Comparison of ENCODE assay signal across 11 cellular contexts in genomic region chr19:38974599-38975213, GRCh38. TPM values are rescaled to one million over a fixed set of nuclear protein-coding genes. Genes with fewer than 3 reads are reported as not detected.
DNase-seq lines count a peak whose midpoint lies in the region; ATAC-seq, FAIRE-seq and TF ChIP-seq lines count a peak whose summit lies in the region.
"Had no signal": no experiment of that assay in that cellular context is flagged by ENCODE, and none has a peak within 500 bp of the region (broad histone marks: within the 10 kb centered on the region; RNA-seq: fewer than 3 reads in every experiment).

No MANE protein-coding gene starts in this region.

- TF ChIP-seq CTCF in A549 (IDR thresholded peaks at IDR 0.05) (no peak; the same call in 2 of the 3 replicates), endodermal cell (conservative IDR thresholded peaks at IDR 0.05) (peak; percentile 14)

- WGBS in A549 (ENCODE audit: missing lambda C conversion rate): 4% methylated on average over 19 of the region's 19 CpGs
- 35 to 47% methylated on average over 14 to 17 of the region's 19 CpGs for WGBS in endodermal cell (ENCODE audit: insufficient coverage in 1 of 2, insufficient read length in 1 of 2), 2 experiments

- no peaks in the 10 kb centered on the region for H3K9me3 ChIP-seq in A549
- H3K9me3 ChIP-seq in endodermal cell (ENCODE audit: control insufficient read depth, low read length): peaks cover 2% of the 10 kb centered on the region

- H3K27me3 ChIP-seq in endodermal cell (ENCODE audit: control insufficient read depth, insufficient read depth, low read length, poor library complexity, severe bottlenecking): no peaks in the 10 kb centered on the region

- H3K27ac Mint-ChIP-seq in endodermal cell: peak overlapping the region; percentile 78
- peak overlapping the region in 1 of 10 donors; percentile 56 for H3K27ac Mint-ChIP-seq in naive thymus-derived CD8-positive, alpha-beta T cell

- CTCF ChIA-PET in A549 (lab: Yijun Ruan, JAX): interaction anchor here (0.9 to 12.4 kb wide), 17 partner anchors 11 to 403 kb away, joined by 3 to 344 read pairs (median 14); partner anchors contain the start of genes FBXO27, GMFG, MRPS12 and SARS2

- peak overlapping the region; percentile 91 to 94 for H3K27ac ChIP-seq in A549
- no peak overlapping the region for H3K27ac ChIP-seq in endodermal cell (ENCODE audit: low read depth, low read length)

- POLR2A ChIA-PET in A549 (lab: Yijun Ruan, JAX): interaction anchor here (1.4 to 2.9 kb wide), 5 partner anchors 8 to 461 kb away, joined by 3 to 21 read pairs (median 5); partner anchors contain the start of genes MRPS12, RPS16 and SARS2
- POLR2A ChIA-PET in naive thymus-derived CD8-positive, alpha-beta T cell (lab: Charles Lee): no interaction called here

- ATAC-seq in A549 (peak in 1 of 2 experiments; percentile 15; a peak in 3 of 6 replicates), HG03280 (IDR thresholded peaks at IDR 0.05; ENCODE audit: unreplicated experiment) (no peak)
- no peak for ATAC-seq in naive thymus-derived CD8-positive, alpha-beta T cell
- ATAC-seq: stimulated activated naive CD8-positive, alpha-beta T cell treated with anti-CD3 and anti-CD28 coated beads, Interleukin-15, amount 100 ng/mL, for 72 hours had no signal

- H3K4me3 ChIP-seq in A549 (peak overlapping the region; percentile 51), endodermal cell (ENCODE audit: low read length) (peak overlapping the region; percentile 82)

- FAIRE-seq in A549 (lab: Jason Lieb, UNC): peak; percentile 88

- TF ChIP-seq EP300 in A549 (IDR thresholded peaks at IDR 0.05): no peak

- peaks cover under 1% of the 10 kb centered on the region for H3K9me3 Mint-ChIP-seq in endodermal cell
- no peaks in the 10 kb centered on the region for H3K9me3 Mint-ChIP-seq in naive thymus-derived CD8-positive, alpha-beta T cell
- H3K9me3 Mint-ChIP-seq: stimulated activated naive CD8-positive, alpha-beta T cell treated with anti-CD3 and anti-CD28 coated beads, Interleukin-15, amount 100 ng/mL, for 72 hours had no signal

- peak overlapping the region; percentile 92 for H3K4me2 ChIP-seq in A549

- DNase-seq in A549 (ENCODE audit: low read depth in 1 of 2, low spot score in 1 of 2) (peak in 1 of 2 experiments; percentile 60), NCI-H2227 treated with DMSO at 0.1 percent for 48 hours (lab: John Stamatoyannopoulos, UW) (peak; percentile 91), endodermal cell (no peak), NCI-H2029 treated with DMSO at 0.1 percent for 48 hours (lab: John Stamatoyannopoulos, UW) (no peak)
- no peak for DNase-seq in naive thymus-derived CD8-positive, alpha-beta T cell
- no peak for DNase-seq in stimulated activated CD4-positive, alpha-beta T cell treated with anti-CD3 and anti-CD28 coated beads, Interleukin-1b, Interleukin-23, amount 100 ng/mL, for 48 hours
- no peak for DNase-seq in stimulated activated CD4-positive, alpha-beta T cell treated with anti-CD3 and anti-CD28 coated beads, Interleukin-4, amount 100 ng/mL, for 24 hours
- DNase-seq: DMS53; NCI-H187 treated with DMSO at 0.1 percent for 48 hours; stimulated activated naive CD8-positive, alpha-beta T cell treated with anti-CD3 and anti-CD28 coated beads, Interleukin-15, amount 100 ng/mL, for 72 hours had no signal

- peaks cover 7% of the 10 kb centered on the region for H3K36me3 ChIP-seq in endodermal cell (ENCODE audit: control insufficient read depth, insufficient read depth, low read length)

- H3K27me3 Mint-ChIP-seq in endodermal cell (ENCODE audit: insufficient read depth): no peaks in the 10 kb centered on the region
- H3K27me3 Mint-ChIP-seq in naive thymus-derived CD8-positive, alpha-beta T cell: peaks cover 24 to 44% (median 31%) of the 10 kb centered on the region in 5 donors

- peak overlapping the region; percentile 79 for H3K4me3 Mint-ChIP-seq in endodermal cell
- peak overlapping the region in 8 of 10 donors; percentile 28 to 71 (median 55) for H3K4me3 Mint-ChIP-seq in naive thymus-derived CD8-positive, alpha-beta T cell

- peaks cover 21% of the 10 kb centered on the region for H3K36me3 Mint-ChIP-seq in endodermal cell (ENCODE audit: low read depth)
- H3K36me3 Mint-ChIP-seq in naive thymus-derived CD8-positive, alpha-beta T cell: peaks cover 0 to 5% (median 0%) of the 10 kb centered on the region in 3 donors

- H3K4me1 ChIP-seq in A549: peaks cover 53% of the 10 kb centered on the region
- H3K4me1 ChIP-seq in endodermal cell (ENCODE audit: control insufficient read depth, insufficient read depth, low read length): no peaks in the 10 kb centered on the region

- TF ChIP-seq POLR2A in A549 (IDR thresholded peaks at IDR 0.05; ENCODE audit: low read length): no peak

- H3K4me1 Mint-ChIP-seq in endodermal cell: peaks cover 16% of the 10 kb centered on the region
- peaks cover 7 to 18% (median 12%) of the 10 kb centered on the region in 4 donors for H3K4me1 Mint-ChIP-seq in naive thymus-derived CD8-positive, alpha-beta T cell

- no peak for TF ChIP-seq RAD21 in A549 (conservative IDR thresholded peaks at IDR 0.05 in 1 of 2, IDR thresholded peaks at IDR 0.05 in 1 of 2)

- peak overlapping the region; percentile 45 for H3K9ac ChIP-seq in endodermal cell (ENCODE audit: extremely low read depth, low read length, poor library complexity, severe bottlenecking)

TF ChIP-seq in A549, 52 proteins besides CTCF, POLR2A, EP300 and RAD21 (continues in another document):
- no peak for TF ChIP-seq CBX8 (IDR thresholded peaks at IDR 0.05)
- TF ChIP-seq ELK1 (IDR thresholded peaks at IDR 0.05; ENCODE audit: low read depth, low read length): no peak
- peak in 1 of 2 experiments; percentile 19; a peak in 1 of 4 replicates for TF ChIP-seq CEBPB (IDR thresholded peaks at IDR 0.05)

RNA-seq across cellular contexts. Expression of gene FBXO17, which starts 0.8 kb away (rescaled TPM):
- polyA plus RNA-seq in A549 (2011; rRNA removed) (68.1 and 73.1 TPM in 2 replicates), A549 (2017; fragmentation: RNase III; extraction: RNeasy Plus Mini Kit Qiagen cat#74134 plus additional on column Dnase treatment) (98.5 to 112 TPM (median 111 TPM) in 3 replicates)
- polyA plus RNA-seq in A549 (2012; cell fraction: cytosol; rRNA removed): 110 and 145 TPM in 2 replicates
- polyA plus RNA-seq in A549 (2012; cell fraction: nucleus; rRNA removed): 217 and 308 TPM in 2 replicates
- 45.7 and 49.4 TPM in 2 replicates for polyA minus RNA-seq in A549 (2011; rRNA and poly(A)+ RNA removed)
- 10 to 100 TPM; 21.2 to 40.3 TPM for total RNA-seq in endodermal cell
- 20.8 TPM for polyA plus RNA-seq in endodermal cell (2013, experiment 1 of 2)
- 17.9 TPM for polyA plus RNA-seq in endodermal cell (2013, experiment 2 of 2)
- total RNA-seq in naive thymus-derived CD8-positive, alpha-beta T cell: not detected
- not detected for polyA plus RNA-seq in naive thymus-derived CD8-positive, alpha-beta T cell

RNA-seq across cellular contexts. Expression of gene MRPS12, which starts 44.0 kb away (rescaled TPM):
- polyA plus RNA-seq in A549 (2011; rRNA removed): 92.8 and 104 TPM in 2 replicates
- 418 and 524 TPM in 2 replicates for polyA plus RNA-seq in A549 (2012; cell fraction: cytosol; rRNA removed)
- 325 and 425 TPM in 2 replicates for polyA plus RNA-seq in A549 (2012; cell fraction: nucleus; rRNA removed)
- polyA plus RNA-seq in A549 (2017; fragmentation: RNase III; extraction: RNeasy Plus Mini Kit Qiagen cat#74134 plus additional on column Dnase treatment): 198 to 217 TPM (median 213 TPM) in 3 replicates
- polyA minus RNA-seq in A549 (2011; rRNA and poly(A)+ RNA removed): 49.4 and 50.5 TPM in 2 replicates
- total RNA-seq in endodermal cell: 10 to 100 TPM; 37.5 to 38.3 TPM
- polyA plus RNA-seq in endodermal cell (2013, experiment 1 of 2): 28.6 TPM
- 30.0 TPM for polyA plus RNA-seq in endodermal cell (2013, experiment 2 of 2)
- total RNA-seq in naive thymus-derived CD8-positive, alpha-beta T cell: 10 to 100 TPM; 25.6 to 28.4 TPM
- 10 to 100 TPM; 71.7 to 87.7 (median 85.1) TPM for polyA plus RNA-seq in naive thymus-derived CD8-positive, alpha-beta T cell

RNA-seq across cellular contexts. Expression of gene SARS2, which starts 44.1 kb away (rescaled TPM):
- 46.1 and 46.7 TPM in 2 replicates for polyA plus RNA-seq in A549 (2011; rRNA removed)
- 81.2 and 106 TPM in 2 replicates for polyA plus RNA-seq in A549 (2012; cell fraction: cytosol; rRNA removed)
- 448 and 539 TPM in 2 replicates for polyA plus RNA-seq in A549 (2012; cell fraction: nucleus; rRNA removed)
- 81.8 to 98.0 TPM (median 93.4 TPM) in 3 replicates for polyA plus RNA-seq in A549 (2017; fragmentation: RNase III; extraction: RNeasy Plus Mini Kit Qiagen cat#74134 plus additional on column Dnase treatment)
- 54.8 and 68.1 TPM in 2 replicates for polyA minus RNA-seq in A549 (2011; rRNA and poly(A)+ RNA removed)
- total RNA-seq in endodermal cell: 10 to 100 TPM; 53.2 to 60.2 TPM
- 56.0 TPM for polyA plus RNA-seq in endodermal cell (2013, experiment 1 of 2)
- 44.1 TPM for polyA plus RNA-seq in endodermal cell (2013, experiment 2 of 2)
- total RNA-seq in naive thymus-derived CD8-positive, alpha-beta T cell: 10 to 100 TPM; 31.5 to 31.8 TPM
- polyA plus RNA-seq in naive thymus-derived CD8-positive, alpha-beta T cell: 10 to 100 TPM in 2 of 3 donors, 1 to 10 TPM in 1; 8.8 to 14.9 (median 14.3) TPM

RNA-seq across cellular contexts. Expression of gene FBXO27, which starts 57.6 kb away (rescaled TPM):
- polyA plus RNA-seq in A549 (2011; rRNA removed): 13.4 and 15.2 TPM in 2 replicates
- polyA plus RNA-seq in A549 (2012; cell fraction: cytosol; rRNA removed): 13.6 and 15.7 TPM in 2 replicates
- 8.4 and 11.9 TPM in 2 replicates for polyA plus RNA-seq in A549 (2012; cell fraction: nucleus; rRNA removed)
- polyA plus RNA-seq in A549 (2017; fragmentation: RNase III; extraction: RNeasy Plus Mini Kit Qiagen cat#74134 plus additional on column Dnase treatment): 12.5 to 17.5 TPM (median 14.2 TPM) in 3 replicates
- polyA minus RNA-seq in A549 (2011; rRNA and poly(A)+ RNA removed): 24.7 and 26.9 TPM in 2 replicates
- 10 to 100 TPM; 12.5 to 21.6 TPM for total RNA-seq in endodermal cell
- polyA plus RNA-seq in endodermal cell (2013, experiment 1 of 2): 4.2 TPM
- 2.2 TPM for polyA plus RNA-seq in endodermal cell (2013, experiment 2 of 2)
- total RNA-seq in naive thymus-derived CD8-positive, alpha-beta T cell: not detected
- under 1 TPM in 1 of 3 donors, not detected in 2; 0.17 TPM for polyA plus RNA-seq in naive thymus-derived CD8-positive, alpha-beta T cell

Comparison
In these comparisons a context has a peak if more than half of its experiments do, and no peak if none do; other contexts are left out.
1. RNA of gene FBXO17, which starts 0.8 kb away (total RNA-seq): 21.2 to 40.3 TPM in endodermal cell; not detected in naive thymus-derived CD8-positive, alpha-beta T cell; every median in the first group is over 10 times any median in the second.